25 cellular contexts compared by ENCODE assay signal in the genomic region with DNA sequence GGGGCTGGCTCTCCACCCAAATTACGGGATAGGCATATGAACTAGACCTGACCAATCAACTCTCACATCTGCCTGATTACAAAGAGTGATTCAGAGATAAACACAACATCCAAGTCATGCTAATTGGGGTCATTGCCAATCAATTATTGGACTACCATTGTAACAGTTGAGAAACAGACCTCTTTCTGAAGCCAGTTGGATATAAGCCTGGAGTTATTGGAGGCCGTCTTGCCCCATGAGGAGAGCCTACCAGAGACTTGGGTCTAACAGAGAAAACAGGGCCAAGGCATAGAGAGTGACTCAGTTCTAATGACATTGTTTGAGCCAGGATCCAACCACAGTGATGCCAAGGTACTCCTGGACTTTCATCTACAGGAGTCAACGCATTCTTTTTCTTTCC.
"Had no signal": no experiment of that assay in that cellular context is flagged by ENCODE, and none has a peak within 500 bp of the region (broad histone marks: within the 10 kb centered on the region; RNA-seq: fewer than 3 reads in every experiment).

No MANE protein-coding gene starts in this region.

- H3K27me3 Mint-ChIP-seq: stimulated activated memory B cell treated with anti-CD40 and anti-IgM and Interleukin-4, amounts not matched to agents 10 μg/mL and 1 μg/mL and 100 μg/mL, for 72 hours; stimulated activated naive CD8-positive, alpha-beta T cell treated with anti-CD3 and anti-CD28 coated beads, Interleukin-15, Interleukin-2, amounts not matched to agents 100 ng/mL and 50 ng/mL, for 24 hours had no signal

- H3K9me3 ChIP-seq: colonic mucosa, prostate gland, right lobe of liver, transverse colon had no signal

- H3K36me3 ChIP-seq: colonic mucosa, heart left ventricle, prostate gland, right lobe of liver, spleen, thoracic aorta, transverse colon had no signal

- H3K9ac ChIP-seq: parathyroid adenoma had no signal

- H3K4me3 Mint-ChIP-seq: endodermal cell; naive B cell; nephron; stimulated activated memory B cell treated with anti-CD40 and anti-IgM and Interleukin-4, amounts not matched to agents 10 μg/mL and 1 μg/mL and 100 μg/mL, for 72 hours; stimulated activated naive CD8-positive, alpha-beta T cell treated with anti-CD3 and anti-CD28 coated beads, Interleukin-15, Interleukin-2, amounts not matched to agents 100 ng/mL and 50 ng/mL, for 24 hours had no signal

- H3K27ac ChIP-seq: colonic mucosa, heart left ventricle, parathyroid adenoma, prostate gland, right lobe of liver, spleen, thoracic aorta, transverse colon had no signal

- DNase-seq: colonic mucosa; dermis blood vessel endothelial cell; endodermal cell; foreskin melanocyte; heart left ventricle; hippocampal formation; left colon; left ventricle myocardium superior; mesendoderm; naive B cell; occipital lobe; retina; right lobe of liver; spleen; stimulated activated CD4-positive, alpha-beta T cell treated with anti-CD3 and anti-CD28 coated beads, Interleukin-15, amount 100 ng/mL, for 24 hours; stimulated activated CD4-positive, alpha-beta T cell treated with anti-CD3 and anti-CD28 coated beads, Interleukin-1b, Interleukin-23, amount 100 ng/mL, for 48 hours; stimulated activated CD4-positive, alpha-beta T cell treated with anti-CD3 and anti-CD28 coated beads, Interleukin-4, amount 100 ng/mL, for 24 hours; transverse colon had no signal

- H3K4me1 Mint-ChIP-seq: nephron; stimulated activated memory B cell treated with anti-CD40 and anti-IgM and Interleukin-4, amounts not matched to agents 10 μg/mL and 1 μg/mL and 100 μg/mL, for 72 hours had no signal

- H3K4me3 ChIP-seq: colonic mucosa, heart left ventricle, lung, prostate gland, right lobe of liver, spleen, thoracic aorta, transverse colon had no signal

- H3K27ac Mint-ChIP-seq: endodermal cell; naive B cell; nephron; stimulated activated memory B cell treated with anti-CD40 and anti-IgM and Interleukin-4, amounts not matched to agents 10 μg/mL and 1 μg/mL and 100 μg/mL, for 72 hours; stimulated activated naive CD8-positive, alpha-beta T cell treated with anti-CD3 and anti-CD28 coated beads, Interleukin-15, Interleukin-2, amounts not matched to agents 100 ng/mL and 50 ng/mL, for 24 hours had no signal

- ATAC-seq: heart left ventricle; left colon; left ventricle myocardium superior; right lobe of liver; stimulated activated memory B cell treated with anti-CD40 and anti-IgM and Interleukin-4, amounts not matched to agents 10 μg/mL and 1 μg/mL and 100 μg/mL, for 72 hours had no signal

- H3K27me3 ChIP-seq: colonic mucosa, heart left ventricle, right lobe of liver, spleen, transverse colon had no signal

- H3K4me1 ChIP-seq: colonic mucosa, heart left ventricle, parathyroid adenoma, prostate gland, right lobe of liver, spleen, transverse colon had no signal
